Comparison of ENCODE assay signal across 10 cellular contexts in the genomic region with DNA sequence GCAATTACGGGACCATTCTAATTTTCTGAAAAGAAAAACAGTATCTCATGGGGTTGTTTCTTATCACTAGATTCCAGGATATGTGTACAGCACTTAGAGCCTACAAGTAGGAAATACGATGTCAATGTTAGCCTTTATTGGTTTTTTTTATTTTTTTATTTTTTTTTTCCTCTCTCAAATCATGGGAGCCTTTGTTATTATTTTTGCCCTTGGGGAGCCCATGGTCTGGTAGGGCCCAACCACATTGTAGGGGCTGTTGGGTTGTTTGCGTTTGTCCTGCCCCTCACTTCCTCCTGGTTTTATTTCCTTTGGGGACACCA. TPM values are rescaled to one million over a fixed set of nuclear protein-coding genes. Genes with fewer than 3 reads are reported as not detected.
DNase-seq lines count a peak whose midpoint lies in the region; ATAC-seq and TF ChIP-seq lines count a peak whose summit lies in the region.
"Had no signal": no experiment of that assay in that cellular context is flagged by ENCODE, and none has a peak within 500 bp of the region (broad histone marks: within the 10 kb centered on the region; RNA-seq: fewer than 3 reads in every experiment).

No MANE protein-coding gene starts in this region.

- H3K4me1 ChIP-seq in CD8-positive, alpha-beta memory T cell (ENCODE audit: insufficient read depth, low read length), result peaks cover 89% of the 10 kb centered on the region
- H3K4me1 ChIP-seq: breast epithelium had no signal

- no peaks in the 10 kb centered on the region for H3K9me3 ChIP-seq in CD8-positive, alpha-beta memory T cell (ENCODE audit: low read length)
- H3K9me3 ChIP-seq: breast epithelium, stomach had no signal

- H3K4me1 Mint-ChIP-seq in CD8-positive, alpha-beta memory T cell, result peaks cover 58 to 85% (median 75%) of the 10 kb centered on the region in 3 donors
- peaks cover 59% of the 10 kb centered on the region for H3K4me1 Mint-ChIP-seq in activated T-helper 1 cell treated with anti-CD3 and anti-CD28 coated beads, Interleukin-12 subunit alpha, Interleukin-12 subunit beta, Interleukin-2, Interleukin-4 antibody, amounts not matched to agents 30 ng/mL and 10 ng/mL and 1 ng/mL, durations not matched to agents 14 hours and 24 hours and 36 hours (ENCODE audit: low read depth)
- peaks cover 31 to 82% (median 68%) of the 10 kb centered on the region in 4 donors for H3K4me1 Mint-ChIP-seq in naive thymus-derived CD8-positive, alpha-beta T cell

- intact Hi-C loops in activated T-helper 1 cell treated with anti-CD3 and anti-CD28 coated beads, Interleukin-12 subunit alpha, Interleukin-12 subunit beta, Interleukin-2, Interleukin-4 antibody, amounts not matched to agents 30 ng/mL and 10 ng/mL and 1 ng/mL, durations not matched to agents 14 hours and 24 hours and 36 hours (cut with micrococcal nuclease), result no loop called here

- peak overlapping the region; percentile 83 for H3K27ac ChIP-seq in CD8-positive, alpha-beta memory T cell (ENCODE audit: low read depth, low read length)
- H3K27ac ChIP-seq in HL-60 (replicated peaks), result peak overlapping the region; percentile 81
- no peak overlapping the region for H3K27ac ChIP-seq in substantia nigra (ENCODE audit: low read depth, low read length, poor library complexity, severe bottlenecking)
- H3K27ac ChIP-seq: breast epithelium had no signal

- H3K36me3 Mint-ChIP-seq in CD8-positive, alpha-beta memory T cell, result peaks cover 0 to 23% (median 0%) of the 10 kb centered on the region in 3 donors
- H3K36me3 Mint-ChIP-seq in activated T-helper 1 cell treated with anti-CD3 and anti-CD28 coated beads, Interleukin-12 subunit alpha, Interleukin-12 subunit beta, Interleukin-2, Interleukin-4 antibody, amounts not matched to agents 30 ng/mL and 10 ng/mL and 1 ng/mL, durations not matched to agents 14 hours and 24 hours and 36 hours (ENCODE audit: low read depth), result peaks cover 8% of the 10 kb centered on the region
- H3K36me3 Mint-ChIP-seq in naive thymus-derived CD8-positive, alpha-beta T cell, result peaks cover 0 to 2% (median 0%) of the 10 kb centered on the region in 3 donors

- no peaks in the 10 kb centered on the region for H3K9me3 Mint-ChIP-seq in CD8-positive, alpha-beta memory T cell
- no peaks in the 10 kb centered on the region for H3K9me3 Mint-ChIP-seq in activated T-helper 1 cell treated with anti-CD3 and anti-CD28 coated beads, Interleukin-12 subunit alpha, Interleukin-12 subunit beta, Interleukin-2, Interleukin-4 antibody, amounts not matched to agents 30 ng/mL and 10 ng/mL and 1 ng/mL, durations not matched to agents 14 hours and 24 hours and 36 hours
- H3K9me3 Mint-ChIP-seq in naive thymus-derived CD8-positive, alpha-beta T cell, result peaks cover 0 to 1% (median 0%) of the 10 kb centered on the region in 9 donors
- H3K9me3 Mint-ChIP-seq: nephron had no signal

- H3K27me3 ChIP-seq in CD8-positive, alpha-beta memory T cell (ENCODE audit: insufficient read depth, low read length, poor library complexity, severe bottlenecking), result no peaks in the 10 kb centered on the region
- no peaks in the 10 kb centered on the region for H3K27me3 ChIP-seq in HL-60 (ENCODE audit: insufficient read depth, poor library complexity, severe bottlenecking)
- H3K27me3 ChIP-seq: breast epithelium, stomach had no signal

- H3K4me3 Mint-ChIP-seq in CD8-positive, alpha-beta memory T cell, result peak overlapping the region; percentile 82 to 95 (median 93)
- peak overlapping the region; percentile 82 for H3K4me3 Mint-ChIP-seq in activated T-helper 1 cell treated with anti-CD3 and anti-CD28 coated beads, Interleukin-12 subunit alpha, Interleukin-12 subunit beta, Interleukin-2, Interleukin-4 antibody, amounts not matched to agents 30 ng/mL and 10 ng/mL and 1 ng/mL, durations not matched to agents 14 hours and 24 hours and 36 hours
- H3K4me3 Mint-ChIP-seq in naive thymus-derived CD8-positive, alpha-beta T cell, result peak overlapping the region; percentile 79 to 91 (median 89)

- peak overlapping the region; percentile 52 for H3K4me3 ChIP-seq in CD8-positive, alpha-beta memory T cell (ENCODE audit: low read length)
- H3K4me3 ChIP-seq in HL-60 (replicated peaks; ENCODE audit: insufficient read depth, low read length), result no peak overlapping the region

- DNase-seq in CD8-positive, alpha-beta memory T cell, result no peak
- DNase-seq in HL-60 (ENCODE audit: low read depth in 1 of 2, low spot score in 1 of 2) (no peak), dedifferentiated amniotic fluid mesenchymal stem cell (ENCODE audit: extremely low spot score) (no peak), substantia nigra (lab: John Stamatoyannopoulos, UW) (no peak), GM19238 (ENCODE audit: insufficient read length, low spot score) (no peak)
- no peak for DNase-seq in activated T-helper 1 cell treated with anti-CD3 and anti-CD28 coated beads, Interleukin-12 subunit alpha, Interleukin-12 subunit beta, Interleukin-2, Interleukin-4 antibody, amounts not matched to agents 30 ng/mL and 10 ng/mL and 1 ng/mL, durations not matched to agents 14 hours and 24 hours and 36 hours (ENCODE audit: low spot score)
- DNase-seq in naive thymus-derived CD8-positive, alpha-beta T cell, result no peak

- ATAC-seq in naive thymus-derived CD8-positive, alpha-beta T cell, result no peak

- peaks cover 0 to 9% of the 10 kb centered on the region in 2 donors for H3K27me3 Mint-ChIP-seq in CD8-positive, alpha-beta memory T cell
- peaks cover 5% of the 10 kb centered on the region for H3K27me3 Mint-ChIP-seq in activated T-helper 1 cell treated with anti-CD3 and anti-CD28 coated beads, Interleukin-12 subunit alpha, Interleukin-12 subunit beta, Interleukin-2, Interleukin-4 antibody, amounts not matched to agents 30 ng/mL and 10 ng/mL and 1 ng/mL, durations not matched to agents 14 hours and 24 hours and 36 hours (ENCODE audit: insufficient read depth)
- no peaks in the 10 kb centered on the region for H3K27me3 Mint-ChIP-seq in naive thymus-derived CD8-positive, alpha-beta T cell

- H3K27ac Mint-ChIP-seq in CD8-positive, alpha-beta memory T cell, result peak overlapping the region; percentile 92 to 99 (median 98)
- peak overlapping the region; percentile 77 for H3K27ac Mint-ChIP-seq in activated T-helper 1 cell treated with anti-CD3 and anti-CD28 coated beads, Interleukin-12 subunit alpha, Interleukin-12 subunit beta, Interleukin-2, Interleukin-4 antibody, amounts not matched to agents 30 ng/mL and 10 ng/mL and 1 ng/mL, durations not matched to agents 14 hours and 24 hours and 36 hours
- peak overlapping the region; percentile 93 to 99 (median 96) for H3K27ac Mint-ChIP-seq in naive thymus-derived CD8-positive, alpha-beta T cell
- H3K27ac Mint-ChIP-seq: nephron had no signal

- no peak for TF ChIP-seq CTCF in HL-60 (IDR thresholded peaks at IDR 0.05; ENCODE audit: insufficient read depth, low read length)

- no peaks in the 10 kb centered on the region for H3K36me3 ChIP-seq in CD8-positive, alpha-beta memory T cell (ENCODE audit: insufficient read depth, low read length)
- H3K36me3 ChIP-seq: breast epithelium, stomach had no signal

- CTCF ChIA-PET in CD8-positive, alpha-beta memory T cell (lab: Charles Lee), result interaction anchor here (0.9 kb wide), 1 partner anchor 9 kb away, joined by 3 read pairs; no protein-coding TSS in a partner anchor

- POLR2A ChIA-PET in CD8-positive, alpha-beta memory T cell (lab: Charles Lee), result interaction anchor here (1.0 to 1.4 kb wide), 2 partner anchors 9 to 37 kb away, joined by 5 read pairs; partner anchors contain the start of gene ORAI1
- POLR2A ChIA-PET in naive thymus-derived CD8-positive, alpha-beta T cell (lab: Charles Lee), result interaction anchor here (0.8 to 10.2 kb wide), 5 partner anchors 9 to 69 kb away, joined by 3 to 291 read pairs (median 6); partner anchors contain the start of gene ORAI1

RNA-seq across cellular contexts. Expression of gene MORN3, which starts 5.9 kb away (rescaled TPM):
- total RNA-seq in CD8-positive, alpha-beta memory T cell, result 1 to 10 TPM; 1.8 to 2.5 TPM
- polyA plus RNA-seq in CD8-positive, alpha-beta memory T cell, result 6.5 TPM
- total RNA-seq in activated T-helper 1 cell treated with anti-CD3 and anti-CD28 coated beads, Interleukin-12 subunit alpha, Interleukin-12 subunit beta, Interleukin-2, Interleukin-4 antibody, amounts not matched to agents 30 ng/mL and 10 ng/mL and 1 ng/mL, durations not matched to agents 14 hours and 24 hours and 36 hours, result 0.41 and 0.61 TPM in 2 replicates
- 10 to 100 TPM; 13.3 to 14.0 TPM for total RNA-seq in naive thymus-derived CD8-positive, alpha-beta T cell
- 1 to 10 TPM; 1.1 to 4.8 (median 1.8) TPM for polyA plus RNA-seq in naive thymus-derived CD8-positive, alpha-beta T cell

RNA-seq across cellular contexts. Expression of gene ORAI1, which starts 37.2 kb away (rescaled TPM):
- 10 to 100 TPM; 61.9 to 64.7 TPM for total RNA-seq in CD8-positive, alpha-beta memory T cell
- 237 TPM for polyA plus RNA-seq in CD8-positive, alpha-beta memory T cell
- 61.5 and 67.0 TPM in 2 replicates for total RNA-seq in activated T-helper 1 cell treated with anti-CD3 and anti-CD28 coated beads, Interleukin-12 subunit alpha, Interleukin-12 subunit beta, Interleukin-2, Interleukin-4 antibody, amounts not matched to agents 30 ng/mL and 10 ng/mL and 1 ng/mL, durations not matched to agents 14 hours and 24 hours and 36 hours
- 10 to 100 TPM; 44.6 to 45.7 TPM for total RNA-seq in naive thymus-derived CD8-positive, alpha-beta T cell
- polyA plus RNA-seq in naive thymus-derived CD8-positive, alpha-beta T cell, result 100 to 1,000 TPM; 122 to 158 (median 134) TPM

RNA-seq across cellular contexts. Expression of gene TMEM120B, which starts 49.0 kb away (rescaled TPM):
- 10 to 100 TPM; 12.5 to 15.2 TPM for total RNA-seq in CD8-positive, alpha-beta memory T cell
- 3.9 TPM for polyA plus RNA-seq in CD8-positive, alpha-beta memory T cell
- 17.5 and 18.3 TPM in 2 replicates for total RNA-seq in activated T-helper 1 cell treated with anti-CD3 and anti-CD28 coated beads, Interleukin-12 subunit alpha, Interleukin-12 subunit beta, Interleukin-2, Interleukin-4 antibody, amounts not matched to agents 30 ng/mL and 10 ng/mL and 1 ng/mL, durations not matched to agents 14 hours and 24 hours and 36 hours
- 10 to 100 TPM; 13.3 to 14.4 TPM for total RNA-seq in naive thymus-derived CD8-positive, alpha-beta T cell
- 1 to 10 TPM; 2.1 to 2.5 (median 2.4) TPM for polyA plus RNA-seq in naive thymus-derived CD8-positive, alpha-beta T cell
